ENCODE assay signal across 27 cellular contexts in the genomic region with DNA sequence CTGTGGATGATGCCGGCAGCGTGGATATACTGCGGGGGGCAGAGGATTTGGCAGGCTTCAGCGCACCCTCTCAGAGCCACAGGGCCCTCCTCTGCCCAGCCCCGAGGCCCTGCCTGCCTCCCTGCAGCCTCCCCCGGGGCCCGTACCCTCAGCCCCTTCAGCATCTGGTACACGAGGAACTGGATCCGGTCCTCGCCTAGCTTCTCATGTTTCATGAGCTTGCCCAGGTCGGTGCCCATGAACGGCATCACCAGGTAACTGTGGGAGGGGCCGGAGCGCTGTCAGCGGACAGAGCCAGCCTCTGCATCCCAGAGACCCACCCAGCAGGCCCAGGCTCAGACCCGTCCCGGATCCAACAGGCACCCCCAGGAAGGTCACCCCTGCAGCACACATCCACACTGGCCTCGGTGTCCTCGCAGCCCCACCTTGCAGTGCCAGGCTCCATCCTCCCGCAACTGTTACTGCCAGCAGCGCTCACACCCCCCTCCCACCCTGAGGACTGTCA. TPM values are rescaled to one million over a fixed set of nuclear protein-coding genes. Genes with fewer than 3 reads are reported as not detected.
A peak's percentile ranks its signal among the peaks of the same experiment; 100 is the strongest.
DNase-seq lines count a peak whose midpoint lies in the region; ATAC-seq and TF ChIP-seq lines count a peak whose summit lies in the region.
"Had no signal": no experiment of that assay in that cellular context is flagged by ENCODE, and none has a peak within 500 bp of the region (broad histone marks: within the 10 kb centered on the region; RNA-seq: fewer than 3 reads in every experiment).

No MANE protein-coding gene starts in this region.

- no peak overlapping the region for H3K4ac ChIP-seq in IMR-90 (ENCODE audit: low read depth, low read length)

- no peak overlapping the region for H3K27ac Mint-ChIP-seq in nephron progenitor cell
- H3K27ac Mint-ChIP-seq: CD4-positive, alpha-beta T cell had no signal

- no peak overlapping the region for H2BK15ac ChIP-seq in IMR-90 (ENCODE audit: low read depth, low read length)

- no peak overlapping the region for H3K18ac ChIP-seq in IMR-90 (ENCODE audit: low read depth, low read length)

- no peaks in the 10 kb centered on the region for H3K36me3 Mint-ChIP-seq in nephron progenitor cell (ENCODE audit: low read depth)

- in situ Hi-C loops in IMR-90 (cut with MboI; ENCODE audit: low sequenced_read_pairs): no loop called here

- intact Hi-C loops in IMR-90 (cut with micrococcal nuclease): no loop called here
- intact Hi-C loops in thyroid gland (cut with DNase I): loop anchor here (10.0 kb wide), 1 partner anchor 348 kb away; a partner anchor contains a TSS

- H3K23ac ChIP-seq in IMR-90 (ENCODE audit: low read depth, low read length): no peak overlapping the region

- BruUV-seq in IMR-90 (replicated peaks; lab: Mats Ljungman, UMichigan): no TSS peak

- no peak overlapping the region for H4K91ac ChIP-seq in IMR-90 (ENCODE audit: insufficient read depth, low read depth, low read length)

- H3K79me1 ChIP-seq in IMR-90 (ENCODE audit: low read depth in 1 of 2, low read length in 2 of 2): peaks cover 9 to 40% of the 10 kb centered on the region in 2 experiments; a peak in 3 of 4 replicates

- no peak overlapping the region for H2BK20ac ChIP-seq in IMR-90 (ENCODE audit: low read depth, low read length)

- H3K27me3 ChIP-seq in IMR-90 (ENCODE audit: control insufficient read depth, insufficient read depth, low read length) (no peaks in the 10 kb centered on the region), thyroid gland (peaks cover under 1% of the 10 kb centered on the region)
- H3K27me3 ChIP-seq: BLaER1 treated with 17β-estradiol and CSF1 and Interleukin-3, amounts not matched to agents 10 nM and 100 nM had no signal

- H2BK120ac ChIP-seq in IMR-90 (ENCODE audit: low read depth, low read length): no peak overlapping the region

- CTCF ChIA-PET in IMR-90 (lab: Yijun Ruan, JAX): no interaction called here

- H3K9me3 Mint-ChIP-seq in nephron progenitor cell: no peaks in the 10 kb centered on the region
- H3K9me3 Mint-ChIP-seq: CD4-positive, alpha-beta T cell had no signal

- ATAC-seq in IMR-90 (ENCODE audit: low read depth) (no peak), GM18511 (IDR thresholded peaks at IDR 0.05; ENCODE audit: unreplicated experiment) (no peak), GM21529 (IDR thresholded peaks at IDR 0.05; ENCODE audit: unreplicated experiment) (no peak), GM18909 (IDR thresholded peaks at IDR 0.05; ENCODE audit: poor library complexity, unreplicated experiment) (no peak)
- ATAC-seq: A549, GM12878 had no signal

- peak overlapping the region; percentile 24 for H2AK9ac ChIP-seq in IMR-90 (replicated peaks; ENCODE audit: low read depth, low read length, poor library complexity)

- H3K4me1 ChIP-seq in IMR-90 (ENCODE audit: control insufficient read depth, insufficient read depth, low read length): peaks cover 11% of the 10 kb centered on the region
- peaks cover 5 to 12% of the 10 kb centered on the region in 2 donors for H3K4me1 ChIP-seq in thyroid gland

- H3K36me3 ChIP-seq in IMR-90 (ENCODE audit: control insufficient read depth, insufficient read depth, low read length) (peaks cover 35% of the 10 kb centered on the region; the same call in 1 of the 2 replicates), thyroid gland (no peaks in the 10 kb centered on the region)

- POLR2A ChIA-PET in IMR-90 (lab: Charles Lee; ENCODE audit: unreplicated experiment): no interaction called here

- TF ChIP-seq CTCF in 22Rv1 (IDR thresholded peaks at IDR 0.05): no peak
- TF ChIP-seq CTCF in IMR-90 (conservative IDR thresholded peaks at IDR 0.05; ENCODE audit: low read depth, low read length): no peak
- TF ChIP-seq CTCF in nephron progenitor cell (IDR thresholded peaks at IDR 0.05): no peak
- TF ChIP-seq CTCF in thyroid gland (IDR thresholded peaks at IDR 0.05): no peak

- H3K4me3 Mint-ChIP-seq in nephron progenitor cell: peak overlapping the region; percentile 32
- H3K4me3 Mint-ChIP-seq: CD4-positive, alpha-beta T cell had no signal

- H3K4me2 ChIP-seq in IMR-90 (ENCODE audit: low read depth, low read length): no peak overlapping the region
- H3K4me2 ChIP-seq: A549; BLaER1 treated with 17β-estradiol and CSF1 and Interleukin-3, amounts not matched to agents 10 nM and 100 nM; PC-9 had no signal

- H2AK5ac ChIP-seq in IMR-90 (ENCODE audit: low read depth, low read length): no peak overlapping the region

- 100% methylated on average over 7 of the region's 21 CpGs; no CpG with 5 or more reads in 1 of the 2 experiments for WGBS in IMR-90 (ENCODE audit: extremely low coverage in 2 of 2, insufficient read length in 1 of 2), 2 experiments
- WGBS in thyroid gland, 2 donors: 88 to 93% methylated on average over 4 to 13 of the region's 21 CpGs

- H3K4me3 ChIP-seq in IMR-90 (ENCODE audit: insufficient read depth, low read depth, low read length): no peak overlapping the region
- no peak overlapping the region for H3K4me3 ChIP-seq in thyroid gland (replicated peaks in 1 of 3)
- H3K4me3 ChIP-seq: A549; BLaER1 treated with 17β-estradiol and CSF1 and Interleukin-3, amounts not matched to agents 10 nM and 100 nM; GM12878; PC-9 had no signal

- H3K27me3 Mint-ChIP-seq in nephron progenitor cell (ENCODE audit: low read depth, poor library complexity): no peaks in the 10 kb centered on the region

- no peak for TF ChIP-seq RAD21 in IMR-90 (IDR thresholded peaks at IDR 0.05; ENCODE audit: low read length)

- H2BK5ac ChIP-seq in IMR-90 (ENCODE audit: low read depth, low read length, poor library complexity, severe bottlenecking): no peak overlapping the region

- TF ChIP-seq POLR2A in IMR-90 (IDR thresholded peaks at IDR 0.05; ENCODE audit: low read depth, low read length): no peak
- TF ChIP-seq POLR2A in thyroid gland (IDR thresholded peaks at IDR 0.05): no peak

- H2AFZ ChIP-seq in IMR-90 (replicated peaks; ENCODE audit: low read length, poor library complexity): no peak overlapping the region
- H2AFZ ChIP-seq: PC-9 had no signal

- H3K27ac ChIP-seq in 22Rv1: peak overlapping the region; percentile 26
- no peak overlapping the region for H3K27ac ChIP-seq in IMR-90 (ENCODE audit: insufficient read depth, low read length)
- no peak overlapping the region for H3K27ac ChIP-seq in thyroid gland
- H3K27ac ChIP-seq: A549; BLaER1 treated with 17β-estradiol and CSF1 and Interleukin-3, amounts not matched to agents 10 nM and 100 nM; PC-9 had no signal

- dilution Hi-C loops in IMR-90 (cut with HindIII; ENCODE audit: low sequenced_read_pairs, unreplicated experiment): no loop called here

- H3K4me1 Mint-ChIP-seq in nephron progenitor cell: peaks cover 22% of the 10 kb centered on the region

- no peak for DNase-seq in IMR-90
- peak; percentile 35 for DNase-seq in NCI-H69 (lab: John Stamatoyannopoulos, UW)
- no peak for DNase-seq in nephron progenitor cell
- DNase-seq in thyroid gland: no peak
- DNase-seq: AML-193; Caco-2; CD4-positive, alpha-beta T cell; DMS 273 treated with DMSO at 0.1 percent for 48 hours; DMS79; EL; GDM1; KBM-7; MV-4-11; NCI-H1105 treated with DMSO at 0.1 percent for 48 hours; NCI-H146; NCI-H1930; NCI-H524; PC-9; SHP77; T-helper 1 cell had no signal

- H4K5ac ChIP-seq in IMR-90 (ENCODE audit: low read depth, low read length): no peak overlapping the region

- peaks cover 2% of the 10 kb centered on the region; the same call in 1 of the 2 replicates for H3K9me1 ChIP-seq in IMR-90 (ENCODE audit: insufficient read depth, low read length)

- no peak overlapping the region for H3K56ac ChIP-seq in IMR-90 (ENCODE audit: extremely low read depth, insufficient read depth, low read length)

- peaks cover 31% of the 10 kb centered on the region for H4K20me1 ChIP-seq in IMR-90 (ENCODE audit: insufficient read depth, low read length)

- H3K14ac ChIP-seq in IMR-90 (replicated peaks; ENCODE audit: low read depth, low read length): no peak overlapping the region

- no peak overlapping the region for H3K9ac ChIP-seq in IMR-90 (ENCODE audit: low read depth, low read length)
- H3K9ac ChIP-seq: BLaER1 treated with 17β-estradiol and CSF1 and Interleukin-3, amounts not matched to agents 10 nM and 100 nM had no signal

- H3K9me3 ChIP-seq in IMR-90 (ENCODE audit: control insufficient read depth, insufficient read depth, low read length) (no peaks in the 10 kb centered on the region), thyroid gland (no peaks in the 10 kb centered on the region)
- H3K9me3 ChIP-seq: A549; BLaER1 treated with 17β-estradiol and CSF1 and Interleukin-3, amounts not matched to agents 10 nM and 100 nM; Caco-2 had no signal

- no peak overlapping the region for H4K8ac ChIP-seq in IMR-90 (ENCODE audit: low read depth in 2 of 2, low read length in 2 of 2)

TF ChIP-seq in IMR-90, 13 proteins besides CTCF, POLR2A, EP300 and RAD21 (continues in another document):
- TF ChIP-seq NFE2L2 (IDR thresholded peaks at IDR 0.05; ENCODE audit: low read depth, low read length) (no peak), MAZ (IDR thresholded peaks at IDR 0.05; ENCODE audit: borderline replicate concordance, low read depth, low read length) (no peak), CHD1 (IDR thresholded peaks at IDR 0.05; ENCODE audit: low read depth, low read length) (no peak)

RNA-seq across cellular contexts. Expression of a gene that starts 4.5 kb away (rescaled TPM):
- total RNA-seq in IMR-90 (2012; rRNA removed) (35.6 and 41.0 TPM in 2 replicates), thyroid gland (1 to 10 TPM; 3.1 to 5.1 (median 3.7) TPM)
- polyA plus RNA-seq in IMR-90 (2012; rRNA removed): 56.3 and 59.9 TPM in 2 replicates
- polyA plus RNA-seq in IMR-90 (2012; cell fraction: cytosol; rRNA removed): 42.8 and 49.5 TPM in 2 replicates
- 269 and 452 TPM in 2 replicates for polyA plus RNA-seq in IMR-90 (2012; cell fraction: nucleus; rRNA removed; ENCODE audit: low replicate concordance)

RNA-seq across cellular contexts. Expression of a gene that starts 5.9 kb away (rescaled TPM):
- total RNA-seq in IMR-90 (2012; rRNA removed): 3.6 and 3.9 TPM in 2 replicates
- polyA plus RNA-seq in IMR-90 (2012; rRNA removed): 35.2 and 35.7 TPM in 2 replicates
- polyA plus RNA-seq in IMR-90 (2012; cell fraction: cytosol; rRNA removed): 18.7 and 22.6 TPM in 2 replicates
- polyA plus RNA-seq in IMR-90 (2012; cell fraction: nucleus; rRNA removed; ENCODE audit: low replicate concordance): 264 and 926 TPM in 2 replicates
- total RNA-seq in thyroid gland: 10 to 100 TPM; 31.4 to 42.7 (median 32.5) TPM

RNA-seq across cellular contexts. Expression of a gene that starts 12.2 kb away (rescaled TPM):
- 10.0 and 10.8 TPM in 2 replicates for total RNA-seq in IMR-90 (2012; rRNA removed)
- 28.6 and 30.9 TPM in 2 replicates for polyA plus RNA-seq in IMR-90 (2012; rRNA removed)
- 7.5 and 13.6 TPM in 2 replicates for polyA plus RNA-seq in IMR-90 (2012; cell fraction: cytosol; rRNA removed)
- 185 and 466 TPM in 2 replicates for polyA plus RNA-seq in IMR-90 (2012; cell fraction: nucleus; rRNA removed; ENCODE audit: low replicate concordance)
- 100 to 1,000 TPM in 1 of 4 donors, 10 to 100 TPM in 3; 64.6 to 102 (median 80.3) TPM for total RNA-seq in thyroid gland

RNA-seq across cellular contexts. Expression of a gene that starts 13.2 kb away (rescaled TPM):
- 7.5 and 8.1 TPM in 2 replicates for total RNA-seq in IMR-90 (2012; rRNA removed)
- polyA plus RNA-seq in IMR-90 (2012; rRNA removed): 14.4 and 16.6 TPM in 2 replicates
- 11.1 and 14.2 TPM in 2 replicates for polyA plus RNA-seq in IMR-90 (2012; cell fraction: cytosol; rRNA removed)
- polyA plus RNA-seq in IMR-90 (2012; cell fraction: nucleus; rRNA removed; ENCODE audit: low replicate concordance): 42.0 and 90.5 TPM in 2 replicates
- 1 to 10 TPM; 2.8 to 4.7 (median 4.0) TPM for total RNA-seq in thyroid gland

RNA-seq across cellular contexts. Expression of a gene that starts 50.5 kb away (rescaled TPM):
- total RNA-seq in IMR-90 (2012; rRNA removed) (73.1 and 84.7 TPM in 2 replicates), thyroid gland (100 to 1,000 TPM; 143 to 266 (median 215) TPM)
- 202 and 220 TPM in 2 replicates for polyA plus RNA-seq in IMR-90 (2012; rRNA removed)
- 120 and 220 TPM in 2 replicates for polyA plus RNA-seq in IMR-90 (2012; cell fraction: cytosol; rRNA removed)
- polyA plus RNA-seq in IMR-90 (2012; cell fraction: nucleus; rRNA removed; ENCODE audit: low replicate concordance): 452 and 943 TPM in 2 replicates
